19 cellular contexts compared by ENCODE assay signal in the genomic region with DNA sequence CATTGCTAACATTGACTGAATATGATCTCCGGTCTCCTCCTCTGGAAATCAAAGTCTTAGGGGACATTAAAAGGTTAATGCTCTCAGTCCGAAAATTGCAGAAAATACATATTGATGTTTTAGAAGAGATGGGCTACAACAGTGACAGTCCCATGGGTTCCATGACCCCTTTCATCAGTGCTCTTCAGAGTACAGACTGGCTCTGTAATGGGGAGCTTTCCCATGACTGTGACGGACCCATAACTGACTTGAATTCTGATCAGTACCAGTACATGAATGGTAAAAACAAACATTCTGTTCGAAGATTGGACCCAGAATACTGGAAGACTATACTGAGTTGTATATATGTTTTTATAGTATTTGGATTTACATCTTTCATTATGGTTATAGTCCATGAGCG.
"Had no signal": no experiment of that assay in that cellular context is flagged by ENCODE, and none has a peak within 500 bp of the region (broad histone marks: within the 10 kb centered on the region; RNA-seq: fewer than 3 reads in every experiment).

No MANE protein-coding gene starts in this region.

- H3K36me3 Mint-ChIP-seq: natural killer cell had no signal

- H3K36me3 ChIP-seq: colonic mucosa had no signal

- H3K27ac ChIP-seq: colonic mucosa, epithelial cell of prostate, esophagus muscularis mucosa, gastrocnemius medialis, testis, transverse colon had no signal

- H3K27me3 ChIP-seq: colonic mucosa, esophagus muscularis mucosa, gastrocnemius medialis, testis, transverse colon had no signal

- H3K4me1 Mint-ChIP-seq: neural crest cell had no signal

- H3K27me3 Mint-ChIP-seq: memory B cell had no signal

- H3K4me3 ChIP-seq: colonic mucosa, esophagus muscularis mucosa, gastrocnemius medialis, smooth muscle cell, testis, transverse colon had no signal

- ATAC-seq: gastrocnemius medialis; left lobe of liver; natural killer cell; right cardiac atrium; stimulated activated effector memory CD8-positive, alpha-beta T cell treated with anti-CD3 and anti-CD28 coated beads, Interleukin-12 subunit alpha, Interleukin-12 subunit beta, amount 100 ng/mL, for 72 hours; stimulated activated naive CD8-positive, alpha-beta T cell treated with anti-CD3 and anti-CD28 coated beads, Interleukin-15, Interleukin-2, amounts not matched to agents 100 U/mL and 50 U/mL, for 24 hours had no signal

- H3K9me3 Mint-ChIP-seq: memory B cell; mesothelial cell of epicardium; natural killer cell; neural crest cell; stimulated activated effector memory CD8-positive, alpha-beta T cell treated with anti-CD3 and anti-CD28 coated beads, Interleukin-12 subunit alpha, Interleukin-12 subunit beta, amount 100 ng/mL, for 72 hours had no signal

- H3K4me2 ChIP-seq: smooth muscle cell had no signal

- DNase-seq: colonic mucosa; gastrocnemius medialis; glutamatergic neuron; islet precursor cell; natural killer cell; right cardiac atrium; stimulated activated CD4-positive, alpha-beta T cell treated with anti-CD3 and anti-CD28 coated beads, Interleukin-4, amount 100 ng/mL, for 1 hour; stimulated activated CD8-positive, alpha-beta memory T cell treated with anti-CD3 and anti-CD28 coated beads, Interleukin-4, amount 100 ng/mL, for 48 hours; stimulated activated naive CD8-positive, alpha-beta T cell treated with anti-CD3 and anti-CD28 coated beads, Interleukin-15, Interleukin-2, amounts not matched to agents 100 U/mL and 50 U/mL, for 24 hours; testis; transverse colon had no signal

- H3K4me1 ChIP-seq: colonic mucosa, testis had no signal

- H3K9me3 ChIP-seq: colonic mucosa, esophagus muscularis mucosa, gastrocnemius medialis, testis, transverse colon had no signal

- H3K4me3 Mint-ChIP-seq: memory B cell; mesothelial cell of epicardium; natural killer cell; neural crest cell; stimulated activated effector memory CD8-positive, alpha-beta T cell treated with anti-CD3 and anti-CD28 coated beads, Interleukin-12 subunit alpha, Interleukin-12 subunit beta, amount 100 ng/mL, for 72 hours had no signal

- H3K27ac Mint-ChIP-seq: memory B cell; mesothelial cell of epicardium; natural killer cell; stimulated activated effector memory CD8-positive, alpha-beta T cell treated with anti-CD3 and anti-CD28 coated beads, Interleukin-12 subunit alpha, Interleukin-12 subunit beta, amount 100 ng/mL, for 72 hours had no signal
